10 cellular contexts compared by ENCODE assay signal in genomic region chr9:94869415-94869838, GRCh38.
DNase-seq lines count a peak whose midpoint lies in the region; ATAC-seq and TF ChIP-seq lines count a peak whose summit lies in the region.
"Had no signal": no experiment of that assay in that cellular context is flagged by ENCODE, and none has a peak within 500 bp of the region (broad histone marks: within the 10 kb centered on the region; RNA-seq: fewer than 3 reads in every experiment).

No MANE protein-coding gene starts in this region.

- H3K9me3 ChIP-seq in SK-N-SH: no peaks in the 10 kb centered on the region

- no peak for TF ChIP-seq CTCF in SK-N-SH (IDR thresholded peaks at IDR 0.05)
- TF ChIP-seq CTCF in fibroblast of villous mesenchyme (IDR thresholded peaks at IDR 0.05; ENCODE audit: insufficient read depth, low read depth, low read length): no peak

- H3K36me3 Mint-ChIP-seq in activated CD4-positive, alpha-beta T cell treated with anti-CD3 and anti-CD28 coated beads for 36 hours (ENCODE audit: low read depth): no peaks in the 10 kb centered on the region
- H3K36me3 Mint-ChIP-seq: WTC11 had no signal

- H3K9me2 ChIP-seq in SK-N-SH: no peaks in the 10 kb centered on the region

- H3K4me3 ChIP-seq in SK-N-SH (ENCODE audit: low read depth in 2 of 2, low read length in 1 of 2) (no peak overlapping the region), fibroblast of villous mesenchyme (ENCODE audit: low read depth, low read length) (no peak overlapping the region)

- H2AFZ ChIP-seq in SK-N-SH (ENCODE audit: low read depth): no peak overlapping the region

- H3K4me2 ChIP-seq in SK-N-SH: peak overlapping the region; percentile 11; the same call in 1 of the 2 replicates

- H3K36me3 ChIP-seq in SK-N-SH (replicated peaks in 1 of 2; ENCODE audit: control insufficient read depth in 1 of 2, insufficient read depth in 2 of 2, low read length in 1 of 2): no peaks in the 10 kb centered on the region

- no peak overlapping the region for H3K4me3 Mint-ChIP-seq in activated CD4-positive, alpha-beta T cell treated with anti-CD3 and anti-CD28 coated beads for 36 hours
- H3K4me3 Mint-ChIP-seq: WTC11 had no signal

- no peak overlapping the region for H3K27ac Mint-ChIP-seq in activated CD4-positive, alpha-beta T cell treated with anti-CD3 and anti-CD28 coated beads for 36 hours
- H3K27ac Mint-ChIP-seq: WTC11 had no signal

- no peaks in the 10 kb centered on the region for H4K20me1 ChIP-seq in SK-N-SH (ENCODE audit: insufficient read depth)

- POLR2A ChIA-PET in activated CD4-positive, alpha-beta T cell treated with anti-CD3 and anti-CD28 coated beads for 36 hours (lab: Charles Lee): no interaction called here
- POLR2A ChIA-PET in SK-N-SH (lab: Yijun Ruan, JAX): interaction anchor here (0.8 kb wide), 1 partner anchor 39 kb away, joined by 3 read pairs; no protein-coding TSS in a partner anchor

- H3K9ac ChIP-seq in SK-N-SH: no peak overlapping the region

- peaks cover 10% of the 10 kb centered on the region for H3K79me2 ChIP-seq in SK-N-SH (ENCODE audit: insufficient read depth)

- peaks cover 68 to 73% of the 10 kb centered on the region in 2 experiments for H3K4me1 ChIP-seq in SK-N-SH (ENCODE audit: control insufficient read depth in 1 of 2, insufficient read depth in 2 of 2, low read depth in 1 of 2, low read length in 1 of 2)

- TF ChIP-seq RAD21 in SK-N-SH (IDR thresholded peaks at IDR 0.05; ENCODE audit: low read length): peak; percentile 45; the same call in 1 of the 2 replicates

- TF ChIP-seq EP300 in SK-N-SH (IDR thresholded peaks at IDR 0.05; ENCODE audit: borderline replicate concordance in 1 of 2, low read depth in 1 of 2, low read length in 1 of 2): peak; percentile 68 to 98

- CTCF ChIA-PET in activated CD4-positive, alpha-beta T cell treated with anti-CD3 and anti-CD28 coated beads for 36 hours (lab: Charles Lee): no interaction called here
- CTCF ChIA-PET in SK-N-SH (lab: Yijun Ruan, JAX): interaction anchor here (1.0 to 3.8 kb wide), 5 partner anchors 47 to 260 kb away, joined by 3 to 22 read pairs (median 4); no protein-coding TSS in a partner anchor

- H3K27me3 ChIP-seq in SK-N-SH (ENCODE audit: insufficient read depth): no peaks in the 10 kb centered on the region

- ATAC-seq in activated CD4-positive, alpha-beta T cell treated with anti-CD3 and anti-CD28 coated beads for 36 hours: peak; percentile 21
- ATAC-seq in GM18519 (IDR thresholded peaks at IDR 0.05; ENCODE audit: low FRiP score, unreplicated experiment): no peak
- ATAC-seq: WTC11 had no signal

- peak; percentile 35 for DNase-seq in activated CD4-positive, alpha-beta T cell treated with anti-CD3 and anti-CD28 coated beads for 36 hours
- DNase-seq in activated CD4-positive, alpha-beta T cell treated with anti-CD3 and anti-CD28 coated beads, Interleukin-2, amount 50 U/mL, for 1 hour: no peak
- DNase-seq in SK-N-SH (peak; percentile 35), fibroblast of villous mesenchyme (ENCODE audit: low read depth) (peak; percentile 55), stromal cell of bone marrow (ENCODE audit: low read depth) (peak; percentile 59), NCI-H1105 treated with DMSO at 0.1 percent for 48 hours (lab: John Stamatoyannopoulos, UW) (no peak), OCI-M2 (lab: John Stamatoyannopoulos, UW; ENCODE audit: unreplicated experiment) (no peak)
- DNase-seq: ACHN had no signal

- H3F3A ChIP-seq in SK-N-SH (replicated peaks; ENCODE audit: insufficient read depth): peaks cover 66% of the 10 kb centered on the region

- H3K9me3 Mint-ChIP-seq in activated CD4-positive, alpha-beta T cell treated with anti-CD3 and anti-CD28 coated beads for 36 hours (ENCODE audit: low read depth): no peaks in the 10 kb centered on the region
- H3K9me3 Mint-ChIP-seq: WTC11 had no signal

- H3K27ac ChIP-seq in SK-N-SH (ENCODE audit: low read depth in 2 of 2, low read length in 1 of 2): peak overlapping the region; percentile 97 to 100

- H3K4me1 Mint-ChIP-seq in activated CD4-positive, alpha-beta T cell treated with anti-CD3 and anti-CD28 coated beads for 36 hours: peaks cover 37% of the 10 kb centered on the region

- WGBS in SK-N-SH (ENCODE audit: low lambda C conversion rate): 5% methylated on average over 4 of the region's 4 CpGs

- intact Hi-C loops in activated CD4-positive, alpha-beta T cell treated with anti-CD3 and anti-CD28 coated beads for 36 hours (cut with DNase I, micrococcal nuclease): loop anchor here in 1 of 2 experiments (10.0 kb wide), 1 partner anchor 135 kb away; no protein-coding TSS in a partner anchor

- H3K27me3 Mint-ChIP-seq in activated CD4-positive, alpha-beta T cell treated with anti-CD3 and anti-CD28 coated beads for 36 hours: no peaks in the 10 kb centered on the region

TF ChIP-seq in SK-N-SH, 30 proteins besides CTCF, POLR2A, EP300 and RAD21 (continues in another document):
- 0 out of 2 replicates have a peak, but pooled peaks have one; percentile 45 for TF ChIP-seq SIN3A (IDR thresholded peaks at IDR 0.05; ENCODE audit: borderline replicate concordance, low read depth, low read length)
- no peak for TF ChIP-seq YY1 (IDR thresholded peaks at IDR 0.05; ENCODE audit: low read depth)
- TF ChIP-seq PBX3 (IDR thresholded peaks at IDR 0.05): peak; percentile 81
- peak; percentile 79; the same call in 1 of the 2 replicates for TF ChIP-seq TEAD4 (IDR thresholded peaks at IDR 0.05; ENCODE audit: borderline replicate concordance, insufficient read depth)
- 0 out of 2 replicates have a peak, but pooled peaks have one; percentile 13 for TF ChIP-seq MEF2A (IDR thresholded peaks at IDR 0.05; ENCODE audit: borderline replicate concordance, low read depth)
- no peak for TF ChIP-seq TAF1 (IDR thresholded peaks at IDR 0.05; ENCODE audit: borderline replicate concordance, low read depth, low read length)
- TF ChIP-seq POLR2AphosphoS5 (IDR thresholded peaks at IDR 0.05; ENCODE audit: low read depth, low read length): peak; percentile 73
- peak; percentile 84 for TF ChIP-seq RCOR1 (IDR thresholded peaks at IDR 0.05; ENCODE audit: low read length)
- TF ChIP-seq MXI1 (IDR thresholded peaks at IDR 0.05; ENCODE audit: low read depth, low read length): peak; percentile 47; the same call in 1 of the 2 replicates
- TF ChIP-seq ZBTB33 (IDR thresholded peaks at IDR 0.05; ENCODE audit: borderline replicate concordance, low read depth): peak; percentile 39; the same call in 1 of the 2 replicates
- peak; percentile 65 for TF ChIP-seq CHD2 (IDR thresholded peaks at IDR 0.05; ENCODE audit: low read length, partially characterized antibody)
- peak; percentile 56 for TF ChIP-seq JUND (IDR thresholded peaks at IDR 0.05)
- TF ChIP-seq FOSL2 (IDR thresholded peaks at IDR 0.05; ENCODE audit: borderline replicate concordance, low read depth): peak; percentile 51; the same call in 1 of the 2 replicates
- TF ChIP-seq FOXJ3 (CRISPR knock-in tag; IDR thresholded peaks at IDR 0.05): no peak
- TF ChIP-seq FOXM1 (IDR thresholded peaks at IDR 0.05; ENCODE audit: low read depth): peak; percentile 69; the same call in 1 of the 2 replicates
- peak; percentile 76 for TF ChIP-seq RXRA (IDR thresholded peaks at IDR 0.05; ENCODE audit: borderline replicate concordance, low read depth)
- TF ChIP-seq TCF12 (IDR thresholded peaks at IDR 0.05): peak; percentile 87

Comparison
In these comparisons a context has a peak if more than half of its experiments do, and no peak if none do; other contexts are left out.
1. DNase-seq: peak in activated CD4-positive, alpha-beta T cell treated with anti-CD3 and anti-CD28 coated beads for 36 hours (single experiment), SK-N-SH (single experiment), fibroblast of villous mesenchyme (single experiment) and stromal cell of bone marrow (single experiment); none in activated CD4-positive, alpha-beta T cell treated with anti-CD3 and anti-CD28 coated beads, Interleukin-2, amount 50 U/mL, for 1 hour (single experiment), NCI-H1105 treated with DMSO at 0.1 percent for 48 hours (single experiment) and OCI-M2 (single experiment).